In the genomic region with DNA sequence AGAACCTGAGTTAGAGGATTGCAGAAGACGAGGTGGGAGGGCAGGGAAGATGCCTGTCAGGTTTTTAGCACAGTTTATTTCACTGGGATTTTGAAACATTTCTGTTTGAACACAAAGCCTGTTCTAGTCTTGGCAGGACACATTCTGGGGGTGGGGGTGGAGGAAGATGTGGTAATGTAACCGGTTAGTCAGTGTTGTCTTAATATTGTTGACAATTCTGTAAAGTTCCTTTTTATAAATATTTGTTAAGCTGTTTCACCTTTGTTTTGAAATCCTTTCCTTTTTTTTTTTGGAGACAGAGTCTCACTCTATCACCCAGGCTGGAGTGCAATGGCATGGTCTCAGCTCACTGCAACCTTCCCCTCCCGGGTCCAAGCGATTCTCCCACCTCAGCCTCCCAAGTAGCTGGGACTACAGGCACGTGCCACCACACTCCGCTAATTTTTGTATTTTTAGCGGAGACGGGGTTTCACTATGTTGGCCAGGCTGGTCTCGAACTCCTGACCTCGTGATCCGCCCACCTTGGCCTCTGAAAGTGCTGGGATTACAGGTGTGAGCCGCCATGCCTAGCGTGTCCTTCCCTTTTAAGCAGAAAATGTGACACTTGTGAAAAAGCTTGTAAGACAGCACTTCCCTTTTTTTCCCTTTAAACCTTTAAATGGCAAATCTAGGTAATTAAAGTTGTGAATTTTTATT, we compare ENCODE assay signal across 1 cellular context.
TF ChIP-seq lines count a peak whose summit lies in the region.

No MANE protein-coding gene starts in this region.

TF ChIP-seq in A549, 52 proteins besides CTCF, POLR2A, EP300 and RAD21 (continued from another document):
- TF ChIP-seq FOSL2 (IDR thresholded peaks at IDR 0.05) (peak; percentile 21; the same call in 1 of the 2 replicates), FOSL2 (CRISPR knock-in tag; IDR thresholded peaks at IDR 0.05) (peak; percentile 30; the same call in 1 of the 2 replicates), TP53 (CRISPR knock-in tag; IDR thresholded peaks at IDR 0.05) (no peak), CEBPB (IDR thresholded peaks at IDR 0.05) (peak; percentile 61 to 76), ZNF302 (CRISPR knock-in tag; IDR thresholded peaks at IDR 0.05) (no peak), SMC3 (IDR thresholded peaks at IDR 0.05) (peak; percentile 33; the same call in 1 of the 3 replicates)
- TF ChIP-seq, protein P1, sequence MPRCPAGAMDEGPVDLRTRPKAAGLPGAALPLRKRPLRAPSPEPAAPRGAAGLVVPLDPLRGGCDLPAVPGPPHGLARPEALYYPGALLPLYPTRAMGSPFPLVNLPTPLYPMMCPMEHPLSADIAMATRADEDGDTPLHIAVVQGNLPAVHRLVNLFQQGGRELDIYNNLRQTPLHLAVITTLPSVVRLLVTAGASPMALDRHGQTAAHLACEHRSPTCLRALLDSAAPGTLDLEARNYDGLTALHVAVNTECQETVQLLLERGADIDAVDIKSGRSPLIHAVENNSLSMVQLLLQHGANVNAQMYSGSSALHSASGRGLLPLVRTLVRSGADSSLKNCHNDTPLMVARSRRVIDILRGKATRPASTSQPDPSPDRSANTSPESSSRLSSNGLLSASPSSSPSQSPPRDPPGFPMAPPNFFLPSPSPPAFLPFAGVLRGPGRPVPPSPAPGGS (IDR thresholded peaks at IDR 0.05), result peak; percentile 70; the same call in 1 of the 3 replicates
